ENCODE assay signal across 9 cellular contexts in genomic region chr22:33922268-33922667, GRCh38. TPM values are rescaled to one million over a fixed set of nuclear protein-coding genes. Genes with fewer than 3 reads are reported as not detected.
DNase-seq lines count a peak whose midpoint lies in the region; ATAC-seq and TF ChIP-seq lines count a peak whose summit lies in the region.
"Had no signal": no experiment of that assay in that cellular context is flagged by ENCODE, and none has a peak within 500 bp of the region (broad histone marks: within the 10 kb centered on the region; RNA-seq: fewer than 3 reads in every experiment).

No MANE protein-coding gene starts in this region.

- no peaks in the 10 kb centered on the region for H3K36me3 ChIP-seq in BE2C
- no peaks in the 10 kb centered on the region for H3K36me3 ChIP-seq in HUES64 (ENCODE audit: insufficient read depth, low read length)
- no peaks in the 10 kb centered on the region for H3K36me3 ChIP-seq in adipocyte (ENCODE audit: control insufficient read depth, insufficient read depth, low read length, severe bottlenecking)
- no peaks in the 10 kb centered on the region for H3K36me3 ChIP-seq in iPS-18a (ENCODE audit: control insufficient read depth, low read depth, low read length)

- under 1% methylated on average over 28 of the region's 28 CpGs for WGBS in HUES64

- peaks cover 42% of the 10 kb centered on the region for H3K27me3 ChIP-seq in BE2C
- peaks cover 8% of the 10 kb centered on the region for H3K27me3 ChIP-seq in HUES64 (ENCODE audit: insufficient read depth, low read length)
- H3K27me3 ChIP-seq in adipocyte (replicated peaks; ENCODE audit: control insufficient read depth, insufficient read depth, low read length): no peaks in the 10 kb centered on the region
- peaks cover 16% of the 10 kb centered on the region for H3K27me3 ChIP-seq in iPS-18a (ENCODE audit: control insufficient read depth, insufficient read depth, low read length)

- TF ChIP-seq CTCF in BE2C (IDR thresholded peaks at IDR 0.05; ENCODE audit: low read depth, low read length): no peak

- H3K9me3 ChIP-seq in BE2C: no peaks in the 10 kb centered on the region
- no peaks in the 10 kb centered on the region for H3K9me3 ChIP-seq in HUES64 (ENCODE audit: insufficient read depth, low read depth, low read length)
- H3K9me3 ChIP-seq in adipocyte (ENCODE audit: control insufficient read depth, low read length): no peaks in the 10 kb centered on the region
- no peaks in the 10 kb centered on the region for H3K9me3 ChIP-seq in iPS-18a (ENCODE audit: control insufficient read depth, low read depth, low read length)

- peak overlapping the region; percentile 75 for H3K9ac ChIP-seq in HUES64 (ENCODE audit: low read depth, low read length)
- H3K9ac ChIP-seq in adipocyte (ENCODE audit: low read length): peak overlapping the region; percentile 86
- peak overlapping the region; percentile 80 for H3K9ac ChIP-seq in iPS-18a (ENCODE audit: low read length)

- ATAC-seq in HG03378 (IDR thresholded peaks at IDR 0.05; ENCODE audit: unreplicated experiment): no peak

- H3K4me3 ChIP-seq in BE2C (ENCODE audit: low read depth, low read length): no peak overlapping the region; the same call in 1 of the 2 replicates
- peak overlapping the region; percentile 72 for H3K4me3 ChIP-seq in HUES64 (ENCODE audit: low read length)
- peak overlapping the region; percentile 89 for H3K4me3 ChIP-seq in adipocyte (ENCODE audit: low read length)
- H3K4me3 ChIP-seq in iPS-18a (ENCODE audit: low read length): peak overlapping the region; percentile 85
- peak overlapping the region; percentile 66 for H3K4me3 ChIP-seq in skeletal muscle cell (ENCODE audit: low read depth, low read length)

- H3K4me1 ChIP-seq in BE2C: no peaks in the 10 kb centered on the region
- peaks cover 32% of the 10 kb centered on the region for H3K4me1 ChIP-seq in HUES64 (ENCODE audit: insufficient read depth, low read length)
- H3K4me1 ChIP-seq in adipocyte (ENCODE audit: control insufficient read depth, insufficient read depth, low read length): peaks cover 31% of the 10 kb centered on the region
- H3K4me1 ChIP-seq in iPS-18a (ENCODE audit: control insufficient read depth, low read depth, low read length): peaks cover 26% of the 10 kb centered on the region

- DNase-seq in BE2C: peak; percentile 7
- DNase-seq in adipocyte (ENCODE audit: low read depth): peak; percentile 72
- no peak for DNase-seq in skeletal muscle cell (ENCODE audit: low read depth)
- DNase-seq in occipital lobe (lab: John Stamatoyannopoulos, UW): no peak
- no peak for DNase-seq in UCSD-AML1 (lab: John Stamatoyannopoulos, UW; ENCODE audit: unreplicated experiment)

- H3K27ac ChIP-seq in HUES64 (ENCODE audit: low read depth, low read length): peak overlapping the region; percentile 80; the same call in 1 of the 2 replicates
- peak overlapping the region; percentile 63 for H3K27ac ChIP-seq in iPS-18a (ENCODE audit: low read length)
- H3K27ac ChIP-seq: HL-60 had no signal

RNA-seq across cellular contexts. Expression of gene LARGE1, which starts 2.0 kb away (rescaled TPM):
- polyA plus RNA-seq in BE2C (2012; ENCODE audit: insufficient read depth, insufficient read length, low read depth): 0.32 TPM
- 28.9 TPM for polyA plus RNA-seq in HUES64 (2013, experiment 1 of 2)
- polyA plus RNA-seq in HUES64 (2013, experiment 2 of 2): 30.0 TPM
- 37.3 TPM for total RNA-seq in occipital lobe

Comparison
In these comparisons a context has a peak if more than half of its experiments do, and no peak if none do; other contexts are left out.
1. DNase-seq: peak in BE2C (single experiment) and adipocyte (single experiment); none in skeletal muscle cell (single experiment), occipital lobe (single experiment) and UCSD-AML1 (single experiment).
2. Peak in every context shown above with its lines, with median percentiles within 50 percentile points of each other: H3K9ac ChIP-seq.